Comparison of ENCODE assay signal across 8 cellular contexts in the genomic region with DNA sequence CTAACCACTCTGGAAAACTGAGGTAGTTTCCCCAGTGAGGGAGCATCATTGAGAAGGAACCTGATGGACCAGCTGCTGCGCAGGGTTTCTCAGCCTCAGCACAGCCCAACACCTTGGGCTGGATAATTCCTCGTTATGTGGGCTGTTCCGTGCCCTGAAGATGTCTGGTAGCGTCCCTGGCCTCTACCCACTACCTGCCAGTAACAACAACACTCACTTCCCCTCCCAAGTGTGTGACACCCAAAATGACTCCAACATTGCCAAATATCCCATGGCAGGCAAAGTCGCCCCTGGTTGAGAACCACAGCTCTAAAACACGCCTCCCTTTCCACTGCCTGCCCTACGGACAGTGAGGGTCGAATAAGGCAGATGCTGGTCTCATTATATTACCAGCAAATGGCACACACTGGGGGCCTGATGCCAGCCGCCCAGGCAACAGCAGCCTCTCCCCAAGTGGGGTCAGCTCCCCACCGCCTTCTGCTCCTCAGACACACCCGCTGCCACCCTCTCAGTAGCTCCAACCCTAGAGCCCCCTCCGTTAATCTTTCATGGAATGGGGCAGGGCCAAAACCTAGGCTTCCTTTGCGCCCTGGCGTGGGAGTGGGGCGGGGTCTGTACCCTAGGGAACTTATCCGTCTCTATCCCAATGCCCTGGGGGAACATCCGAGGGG. TPM values are rescaled to one million over a fixed set of nuclear protein-coding genes. Genes with fewer than 3 reads are reported as not detected.
A peak's percentile ranks its signal among the peaks of the same experiment; 100 is the strongest.
DNase-seq lines count a peak whose midpoint lies in the region; ATAC-seq and TF ChIP-seq lines count a peak whose summit lies in the region.

No MANE protein-coding gene starts in this region.

- intact Hi-C loops in thyroid gland (cut with DNase I), result no loop called here

- no peak for DNase-seq in activated T-cell treated with anti-CD3 and anti-CD28 coated beads, Interleukin-2, amount 50 U/mL, for 24 hours
- DNase-seq in activated T-cell treated with anti-CD3 and anti-CD28 coated beads for 4 hours (no peak), thyroid gland (peak in 1 of 2 donors; percentile 28), SW 1271 (lab: John Stamatoyannopoulos, UW) (no peak)
- DNase-seq in activated CD4-positive, alpha-beta memory T cell treated with anti-CD3 and anti-CD28 coated beads, Interleukin-2, amount 10 ng/mL, durations not matched to agents 7 days and 5 days, result no peak

- CTCF ChIA-PET in activated CD4-positive, alpha-beta memory T cell treated with anti-CD3 and anti-CD28 coated beads, Interleukin-2, amount 10 ng/mL, durations not matched to agents 7 days and 5 days (lab: Charles Lee), result interaction anchor here (1.4 to 2.3 kb wide), 5 partner anchors 33 to 92 kb away, joined by 4 to 7 read pairs (median 5); a partner anchor contains a TSS

- H3K27me3 ChIP-seq in iPS-20b (ENCODE audit: insufficient read depth, low read length), result peaks cover 12% of the 10 kb centered on the region
- no peaks in the 10 kb centered on the region for H3K27me3 ChIP-seq in thyroid gland

- no peak for TF ChIP-seq CTCF in thyroid gland (IDR thresholded peaks at IDR 0.05)

- TF ChIP-seq POLR2A in thyroid gland (IDR thresholded peaks at IDR 0.05), result no peak

- H3K36me3 Mint-ChIP-seq in activated T-cell treated with anti-CD3 and anti-CD28 coated beads, Interleukin-2, amount 50 U/mL, for 24 hours (ENCODE audit: low read depth), result peaks cover 9% of the 10 kb centered on the region
- peaks cover 3% of the 10 kb centered on the region for H3K36me3 Mint-ChIP-seq in activated CD4-positive, alpha-beta memory T cell treated with anti-CD3 and anti-CD28 coated beads, Interleukin-2, amount 10 ng/mL, durations not matched to agents 7 days and 5 days (ENCODE audit: low read depth)

- peak overlapping the region; percentile 73 for H3K27ac Mint-ChIP-seq in activated T-cell treated with anti-CD3 and anti-CD28 coated beads, Interleukin-2, amount 50 U/mL, for 24 hours
- peak overlapping the region; percentile 59 for H3K27ac Mint-ChIP-seq in activated CD4-positive, alpha-beta memory T cell treated with anti-CD3 and anti-CD28 coated beads, Interleukin-2, amount 10 ng/mL, durations not matched to agents 7 days and 5 days

- POLR2A ChIA-PET in activated CD4-positive, alpha-beta memory T cell treated with anti-CD3 and anti-CD28 coated beads, Interleukin-2, amount 10 ng/mL, durations not matched to agents 7 days and 5 days (lab: Charles Lee), result interaction anchor here (0.9 to 3.4 kb wide), 5 partner anchors 10 to 144 kb away, joined by 3 to 23 read pairs (median 3); no protein-coding TSS in a partner anchor

- peaks cover 54% of the 10 kb centered on the region for H3K4me1 Mint-ChIP-seq in activated T-cell treated with anti-CD3 and anti-CD28 coated beads, Interleukin-2, amount 50 U/mL, for 24 hours (ENCODE audit: low read depth)
- H3K4me1 Mint-ChIP-seq in activated CD4-positive, alpha-beta memory T cell treated with anti-CD3 and anti-CD28 coated beads, Interleukin-2, amount 10 ng/mL, durations not matched to agents 7 days and 5 days, result peaks cover 55% of the 10 kb centered on the region

- H3K9me3 ChIP-seq in iPS-20b (ENCODE audit: insufficient read depth, low read depth, low read length) (no peaks in the 10 kb centered on the region), thyroid gland (no peaks in the 10 kb centered on the region)

- no peaks in the 10 kb centered on the region for H3K9me3 Mint-ChIP-seq in activated T-cell treated with anti-CD3 and anti-CD28 coated beads, Interleukin-2, amount 50 U/mL, for 24 hours
- no peaks in the 10 kb centered on the region for H3K9me3 Mint-ChIP-seq in activated CD4-positive, alpha-beta memory T cell treated with anti-CD3 and anti-CD28 coated beads, Interleukin-2, amount 10 ng/mL, durations not matched to agents 7 days and 5 days

- H3K9ac ChIP-seq in iPS-20b (ENCODE audit: low read depth, low read length), result peak overlapping the region; percentile 63; the same call in 1 of the 2 replicates

- peak overlapping the region; percentile 92 for H3K4me3 Mint-ChIP-seq in activated T-cell treated with anti-CD3 and anti-CD28 coated beads, Interleukin-2, amount 50 U/mL, for 24 hours
- peak overlapping the region; percentile 74 for H3K4me3 Mint-ChIP-seq in activated CD4-positive, alpha-beta memory T cell treated with anti-CD3 and anti-CD28 coated beads, Interleukin-2, amount 10 ng/mL, durations not matched to agents 7 days and 5 days

- no peaks in the 10 kb centered on the region for H3K27me3 Mint-ChIP-seq in activated T-cell treated with anti-CD3 and anti-CD28 coated beads, Interleukin-2, amount 50 U/mL, for 24 hours
- H3K27me3 Mint-ChIP-seq in activated CD4-positive, alpha-beta memory T cell treated with anti-CD3 and anti-CD28 coated beads, Interleukin-2, amount 10 ng/mL, durations not matched to agents 7 days and 5 days, result no peaks in the 10 kb centered on the region

- ATAC-seq in HG03039 (IDR thresholded peaks at IDR 0.05; ENCODE audit: unreplicated experiment), result no peak
- no peak for ATAC-seq in HG02884 (IDR thresholded peaks at IDR 0.05; ENCODE audit: unreplicated experiment)

- H3K4me3 ChIP-seq in iPS-20b (ENCODE audit: low read length) (peak overlapping the region; percentile 89), thyroid gland (replicated peaks in 1 of 3) (peak overlapping the region in 1 of 3 donors; percentile 72)

- H3K4me1 ChIP-seq in iPS-20b (ENCODE audit: insufficient read depth, low read length) (peaks cover 24% of the 10 kb centered on the region; the same call in 1 of the 2 replicates), thyroid gland (peaks cover 39 to 47% of the 10 kb centered on the region in 2 donors)

- WGBS in thyroid gland, 2 donors, result 61 to 69% methylated on average over 14 to 17 of the region's 17 CpGs

- H3K36me3 ChIP-seq in iPS-20b (ENCODE audit: insufficient read depth, low read depth, low read length), result no peaks in the 10 kb centered on the region
- H3K36me3 ChIP-seq in thyroid gland, result no peaks in the 10 kb centered on the region

- H3K27ac ChIP-seq in iPS-20b (ENCODE audit: low read length), result no peak overlapping the region
- peak overlapping the region; percentile 38 to 88 (median 85) for H3K27ac ChIP-seq in thyroid gland

RNA-seq across cellular contexts. Expression of a gene that starts 1.0 kb away (rescaled TPM):
- total RNA-seq in activated CD4-positive, alpha-beta memory T cell treated with anti-CD3 and anti-CD28 coated beads, Interleukin-2, amount 10 ng/mL, durations not matched to agents 7 days and 5 days, result 10 to 100 TPM; 33.2 to 33.8 TPM
- 10 to 100 TPM; 16.4 to 31.1 (median 22.1) TPM for total RNA-seq in thyroid gland

RNA-seq across cellular contexts. Expression of a gene that starts 32.8 kb away (rescaled TPM):
- not detected for total RNA-seq in activated CD4-positive, alpha-beta memory T cell treated with anti-CD3 and anti-CD28 coated beads, Interleukin-2, amount 10 ng/mL, durations not matched to agents 7 days and 5 days
- under 1 TPM in 1 of 4 donors, not detected in 3; 0.81 TPM for total RNA-seq in thyroid gland

RNA-seq across cellular contexts. Expression of a gene that starts 37.3 kb away (rescaled TPM):
- not detected for total RNA-seq in activated CD4-positive, alpha-beta memory T cell treated with anti-CD3 and anti-CD28 coated beads, Interleukin-2, amount 10 ng/mL, durations not matched to agents 7 days and 5 days
- 10 to 100 TPM; 14.7 to 32.3 (median 25.6) TPM for total RNA-seq in thyroid gland

RNA-seq across cellular contexts. Expression of a gene that starts 39.6 kb away (rescaled TPM):
- total RNA-seq in activated CD4-positive, alpha-beta memory T cell treated with anti-CD3 and anti-CD28 coated beads, Interleukin-2, amount 10 ng/mL, durations not matched to agents 7 days and 5 days, result not detected
- 1 to 10 TPM; 1.5 to 8.3 (median 4.2) TPM for total RNA-seq in thyroid gland

RNA-seq across cellular contexts. Expression of a gene that starts 47.3 kb away (rescaled TPM):
- 10 to 100 TPM; 26.5 to 28.9 TPM for total RNA-seq in activated CD4-positive, alpha-beta memory T cell treated with anti-CD3 and anti-CD28 coated beads, Interleukin-2, amount 10 ng/mL, durations not matched to agents 7 days and 5 days
- 10 to 100 TPM; 26.3 to 47.9 (median 37.3) TPM for total RNA-seq in thyroid gland

Comparison
In these comparisons a context has a peak if more than half of its experiments do, and no peak if none do; other contexts are left out.
1. RNA of a gene that starts 37.3 kb away (total RNA-seq): 14.7 to 32.3 TPM in thyroid gland; not detected in activated CD4-positive, alpha-beta memory T cell treated with anti-CD3 and anti-CD28 coated beads, Interleukin-2, amount 10 ng/mL, durations not matched to agents 7 days and 5 days; every median in the first group is over 10 times any median in the second.